ENCODE assay signal across 4 cellular contexts in genomic region chr14:101961746-101962502, GRCh38.
TF ChIP-seq lines count a peak whose summit lies in the region.

No MANE protein-coding gene starts in this region.

TF ChIP-seq in SK-N-SH, 30 proteins besides CTCF, POLR2A, EP300 and RAD21:
- no peak for TF ChIP-seq RCOR1 (IDR thresholded peaks at IDR 0.05; ENCODE audit: low read length)
- TF ChIP-seq POLR2AphosphoS5 (IDR thresholded peaks at IDR 0.05; ENCODE audit: low read depth, low read length) = no peak
TF ChIP-seq in SK-N-SH: peak in this region for 0.

TF ChIP-seq in SK-N-SH treated with all-trans-retinoic acid at 6 μM for 48 hours, 23 proteins besides CTCF, POLR2A, EP300 and RAD21:
- TF ChIP-seq ZFP30 (CRISPR knock-in tag; IDR thresholded peaks at IDR 0.05) (no peak), TSHZ2 (CRISPR knock-in tag; IDR thresholded peaks at IDR 0.05) (no peak), ZNF8 (CRISPR knock-in tag; IDR thresholded peaks at IDR 0.05) (no peak), ARNTL (CRISPR knock-in tag; IDR thresholded peaks at IDR 0.05; ENCODE audit: borderline replicate concordance, low read depth) (no peak), CREB5 (CRISPR knock-in tag; IDR thresholded peaks at IDR 0.05; ENCODE audit: low read depth) (no peak), BACH2 (CRISPR knock-in tag; IDR thresholded peaks at IDR 0.05; ENCODE audit: borderline replicate concordance) (no peak), GLIS3 (CRISPR knock-in tag; IDR thresholded peaks at IDR 0.05) (no peak), ESRRG (CRISPR knock-in tag; IDR thresholded peaks at IDR 0.05) (no peak), ZNF565 (CRISPR knock-in tag; conservative IDR thresholded peaks at IDR 0.05; ENCODE audit: low read depth) (no peak), PPARA (CRISPR knock-in tag; IDR thresholded peaks at IDR 0.05; ENCODE audit: borderline replicate concordance) (no peak), TCF4 (CRISPR knock-in tag; IDR thresholded peaks at IDR 0.05; ENCODE audit: borderline replicate concordance) (no peak), CSRNP3 (CRISPR knock-in tag; IDR thresholded peaks at IDR 0.05) (no peak), RARB (CRISPR knock-in tag; IDR thresholded peaks at IDR 0.05) (no peak), ZC3H10 (CRISPR knock-in tag; IDR thresholded peaks at IDR 0.05) (no peak), OSR1 (CRISPR knock-in tag; IDR thresholded peaks at IDR 0.05) (no peak), ZFP3 (CRISPR knock-in tag; IDR thresholded peaks at IDR 0.05) (no peak)

TF ChIP-seq in K562, 482 proteins besides CTCF, POLR2A, EP300 and RAD21:
- TF ChIP-seq RBM14 (IDR thresholded peaks at IDR 0.05; ENCODE audit: borderline replicate concordance, insufficient read depth, low read depth, low read length) (no peak), RAD51 (IDR thresholded peaks at IDR 0.05; ENCODE audit: borderline replicate concordance, low read depth) (no peak), SRF (CRISPR knock-in tag; IDR thresholded peaks at IDR 0.05) (no peak), NFIX (CRISPR knock-in tag; IDR thresholded peaks at IDR 0.05; ENCODE audit: low read depth) (no peak), SUPT5H (IDR thresholded peaks at IDR 0.05) (no peak), DNMT1 (IDR thresholded peaks at IDR 0.05) (no peak), ZNF444 (CRISPR knock-in tag; IDR thresholded peaks at IDR 0.05) (no peak), LCOR (CRISPR knock-in tag; IDR thresholded peaks at IDR 0.05) (no peak), CREM (IDR thresholded peaks at IDR 0.05; ENCODE audit: low read depth) (no peak), ZNF583 (CRISPR knock-in tag; IDR thresholded peaks at IDR 0.05) (no peak), E2F1 (CRISPR knock-in tag; IDR thresholded peaks at IDR 0.05) (no peak), TSHZ1 (CRISPR knock-in tag; IDR thresholded peaks at IDR 0.05) (no peak)

TF ChIP-seq in HepG2, 621 proteins besides CTCF, POLR2A, EP300 and RAD21:
- TF ChIP-seq FOXK2 (IDR thresholded peaks at IDR 0.05) (no peak), CCAR2 (optimal IDR thresholded peaks at IDR 0.05; ENCODE audit: low read depth, low read length) (no peak), YEATS4 (CRISPR knock-in tag; IDR thresholded peaks at IDR 0.05; ENCODE audit: borderline replicate concordance) (no peak; the same call in 1 of the 2 replicates), ARID5B (CRISPR knock-in tag; IDR thresholded peaks at IDR 0.05) (no peak), HOXA7 (CRISPR knock-in tag; IDR thresholded peaks at IDR 0.05) (no peak), SIN3B (IDR thresholded peaks at IDR 0.05; ENCODE audit: low read length) (no peak), ZNF724P (CRISPR knock-in tag; IDR thresholded peaks at IDR 0.05; ENCODE audit: borderline replicate concordance) (no peak), HNRNPL (IDR thresholded peaks at IDR 0.05; ENCODE audit: low read depth, low read length) (0 out of 2 replicates have a peak, but pooled peaks have one; percentile 20), MTERF4 (CRISPR knock-in tag; IDR thresholded peaks at IDR 0.05) (peak; percentile 32; the same call in 1 of the 2 replicates), SNRNP70 (IDR thresholded peaks at IDR 0.05; ENCODE audit: low read depth, low read length) (no peak), MYC (CRISPR knock-in tag; IDR thresholded peaks at IDR 0.05; ENCODE audit: borderline replicate concordance) (peak; percentile 38; the same call in 1 of the 2 replicates), ZNF546 (CRISPR knock-in tag; conservative IDR thresholded peaks at IDR 0.05) (no peak), ZNF296 (CRISPR knock-in tag; conservative IDR thresholded peaks at IDR 0.05) (no peak), HOXA9 (CRISPR knock-in tag; IDR thresholded peaks at IDR 0.05; ENCODE audit: borderline replicate concordance) (no peak), ZBTB38 (CRISPR knock-in tag; IDR thresholded peaks at IDR 0.05) (peak; percentile 24; the same call in 1 of the 2 replicates), MAFK (conservative IDR thresholded peaks at IDR 0.05 in 1 of 2, IDR thresholded peaks at IDR 0.05 in 1 of 2; ENCODE audit: low read length in 2 of 2) (peak; percentile 22 to 49; a peak in 2 of 4 replicates), NR2C2 (CRISPR knock-in tag; IDR thresholded peaks at IDR 0.05; ENCODE audit: borderline replicate concordance) (no peak), ZNF501 (CRISPR knock-in tag; IDR thresholded peaks at IDR 0.05) (no peak), MAFF (IDR thresholded peaks at IDR 0.05; ENCODE audit: low read depth, low read length) (peak; percentile 41; the same call in 1 of the 2 replicates), GMEB1 (CRISPR knock-in tag; IDR thresholded peaks at IDR 0.05; ENCODE audit: borderline replicate concordance) (0 out of 2 replicates have a peak, but pooled peaks have one; percentile 18), ZBTB3 (CRISPR knock-in tag; IDR thresholded peaks at IDR 0.05; ENCODE audit: borderline replicate concordance, low read depth) (no peak)
TF ChIP-seq in HepG2: peak in this region for 7.
